8 cellular contexts compared by ENCODE assay signal in the genomic region with DNA sequence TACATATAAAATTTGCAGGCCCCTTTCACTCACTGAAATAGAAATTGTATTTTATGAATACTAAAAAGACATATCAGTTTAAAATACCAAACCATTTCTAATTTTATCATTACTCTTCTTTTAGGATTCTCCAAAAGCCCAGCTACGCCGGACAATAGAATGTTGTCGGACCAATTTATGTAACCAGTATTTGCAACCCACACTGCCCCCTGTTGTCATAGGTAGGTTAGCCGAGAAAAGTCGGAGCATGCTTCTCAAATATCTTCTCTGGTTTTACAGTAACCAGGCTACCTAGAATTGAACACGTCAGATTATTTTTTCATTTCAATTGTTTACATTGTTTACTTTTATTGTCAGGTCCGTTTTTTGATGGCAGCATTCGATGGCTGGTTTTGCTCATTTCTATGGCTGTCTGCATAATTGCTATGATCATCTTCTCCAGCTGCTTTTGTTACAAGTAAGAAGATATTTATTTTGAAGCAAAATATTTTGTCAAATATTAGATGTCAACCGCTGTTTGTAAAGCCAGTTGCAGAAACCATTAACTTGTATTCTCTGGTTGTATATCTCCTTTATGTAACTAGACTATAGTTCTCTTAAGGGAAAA. TPM values are rescaled to one million over a fixed set of nuclear protein-coding genes. Genes with fewer than 3 reads are reported as not detected.
DNase-seq lines count a peak whose midpoint lies in the region; ATAC-seq and TF ChIP-seq lines count a peak whose summit lies in the region.

No MANE protein-coding gene starts in this region.

- peak; percentile 78 for TF ChIP-seq CTCF in choroid plexus epithelial cell (conservative IDR thresholded peaks at IDR 0.05; ENCODE audit: low read depth, low read length)

- intact Hi-C loops in left colon (cut with DNase I, micrococcal nuclease) = loop anchor here in 1 of 2 donors (5.0 kb wide), 1 partner anchor 192 kb away; no protein-coding TSS in a partner anchor

- peak; percentile 86 for ATAC-seq in left colon
- no peak for ATAC-seq in HG03039 (IDR thresholded peaks at IDR 0.05; ENCODE audit: unreplicated experiment)

- DNase-seq in SIG-M5 treated with dmso at 0.1 percent for 504 hours (lab: John Stamatoyannopoulos, UW; ENCODE audit: unreplicated experiment) = peak; percentile 37
- DNase-seq in SIG-M5 (lab: John Stamatoyannopoulos, UW) = no peak
- peak; percentile 54 for DNase-seq in LHCN-M2 (ENCODE audit: low read depth)
- peak; percentile 41 for DNase-seq in SW480 (ENCODE audit: low spot score)
- peak; percentile 86 for DNase-seq in choroid plexus epithelial cell (ENCODE audit: low read depth)
- DNase-seq in left colon = peak; percentile 48 to 69
- peak; percentile 34 for DNase-seq in stimulated activated CD4-positive, alpha-beta T cell treated with anti-CD3 and anti-CD28 coated beads, Interleukin-4, amount 100 ng/mL, for 24 hours

- H3K4me3 ChIP-seq in choroid plexus epithelial cell (ENCODE audit: low read depth, low read length) = no peak overlapping the region

RNA-seq across cellular contexts. Expression of gene MMRN2, which starts 57.6 kb away (rescaled TPM):
- total RNA-seq in LHCN-M2 (2014; rRNA removed) = 0.51 and 1.9 TPM in 2 replicates
- 0.26 TPM for polyA plus RNA-seq in LHCN-M2 (2012)
- total RNA-seq in left colon = 1 to 10 TPM; 6.0 to 7.8 TPM

RNA-seq across cellular contexts. Expression of gene SNCG, which starts 58.6 kb away (rescaled TPM):
- 4.4 and 5.0 TPM in 2 replicates for total RNA-seq in LHCN-M2 (2014; rRNA removed)
- polyA plus RNA-seq in LHCN-M2 (2012) = 5.1 TPM
- total RNA-seq in left colon = 1 to 10 TPM; 2.6 to 6.8 TPM
